1 cellular context compared by ENCODE assay signal in genomic region chr6:138176652-138177232, GRCh38.
TF ChIP-seq lines count a peak whose summit lies in the region.

No MANE protein-coding gene starts in this region.

TF ChIP-seq in HEK293, 187 proteins besides CTCF, POLR2A, EP300 and RAD21 (continued from another document and continues in another):
- TF ChIP-seq TSHZ1 (tag by site-specific recombination; IDR thresholded peaks at IDR 0.05; ENCODE audit: borderline replicate concordance), result no peak
- peak; percentile 70; the same call in 1 of the 2 replicates for TF ChIP-seq ZNF138 (tag by site-specific recombination; IDR thresholded peaks at IDR 0.05; ENCODE audit: borderline replicate concordance)
- no peak for TF ChIP-seq KLF9 (tag by site-specific recombination; IDR thresholded peaks at IDR 0.05; ENCODE audit: low read depth)
- TF ChIP-seq ZNF140 (tag by site-specific recombination; IDR thresholded peaks at IDR 0.05), result peak; percentile 95
- no peak for TF ChIP-seq ZNF747 (tag by site-specific recombination; IDR thresholded peaks at IDR 0.05)
- TF ChIP-seq ZNF175 (tag by site-specific recombination; IDR thresholded peaks at IDR 0.05), result no peak
- no peak for TF ChIP-seq FEZF1 (tag by site-specific recombination; IDR thresholded peaks at IDR 0.05)
- no peak for TF ChIP-seq PRDM10 (tag by site-specific recombination; IDR thresholded peaks at IDR 0.05)
- peak; percentile 54; the same call in 1 of the 2 replicates for TF ChIP-seq GLI2 (tag by site-specific recombination; IDR thresholded peaks at IDR 0.05; ENCODE audit: borderline replicate concordance, low read depth)
- TF ChIP-seq HOXC10 (CRISPR knock-in tag; IDR thresholded peaks at IDR 0.05), result no peak
- no peak for TF ChIP-seq ZNF707 (tag by site-specific recombination; IDR thresholded peaks at IDR 0.05)
- TF ChIP-seq MEIS1 (CRISPR knock-in tag; IDR thresholded peaks at IDR 0.05; ENCODE audit: borderline replicate concordance), result no peak
- no peak for TF ChIP-seq ZNF350 (tag by site-specific recombination; IDR thresholded peaks at IDR 0.05)
- peak; percentile 53; the same call in 1 of the 2 replicates for TF ChIP-seq ZNF549 (tag by site-specific recombination; IDR thresholded peaks at IDR 0.05)
- no peak for TF ChIP-seq ZBTB48 (tag by site-specific recombination; IDR thresholded peaks at IDR 0.05)
- no peak for TF ChIP-seq ZSCAN23 (tag by site-specific recombination; IDR thresholded peaks at IDR 0.05)
- no peak for TF ChIP-seq ZNF670 (tag by site-specific recombination; IDR thresholded peaks at IDR 0.05; ENCODE audit: low read depth)
- no peak for TF ChIP-seq SP7 (tag by site-specific recombination; IDR thresholded peaks at IDR 0.05)
- no peak for TF ChIP-seq YY2 (tag by site-specific recombination; IDR thresholded peaks at IDR 0.05)
- no peak for TF ChIP-seq ZNF791 (tag by site-specific recombination; IDR thresholded peaks at IDR 0.05)
- TF ChIP-seq YY1 (tag by site-specific recombination; IDR thresholded peaks at IDR 0.05), result no peak
- TF ChIP-seq PATZ1 (tag by site-specific recombination; IDR thresholded peaks at IDR 0.05), result no peak
- no peak for TF ChIP-seq ZFHX2 (tag by site-specific recombination; conservative IDR thresholded peaks at IDR 0.05)
- TF ChIP-seq ZNF394 (tag by site-specific recombination; IDR thresholded peaks at IDR 0.05; ENCODE audit: borderline replicate concordance), result peak; percentile 96
- TF ChIP-seq ZNF571 (tag by site-specific recombination; IDR thresholded peaks at IDR 0.05), result no peak
- TF ChIP-seq ZNF645 (tag by site-specific recombination; IDR thresholded peaks at IDR 0.05), result no peak
- no peak for TF ChIP-seq ZNF48 (tag by site-specific recombination; IDR thresholded peaks at IDR 0.05)
- no peak for TF ChIP-seq ZSCAN16 (tag by site-specific recombination; IDR thresholded peaks at IDR 0.05)
- no peak for TF ChIP-seq ZNF561 (tag by site-specific recombination; IDR thresholded peaks at IDR 0.05; ENCODE audit: borderline replicate concordance)
- no peak for TF ChIP-seq HOXA7 (CRISPR knock-in tag; IDR thresholded peaks at IDR 0.05; ENCODE audit: borderline replicate concordance)
- no peak for TF ChIP-seq SALL2 (tag by site-specific recombination; IDR thresholded peaks at IDR 0.05; ENCODE audit: borderline replicate concordance)
- TF ChIP-seq ZNF10 (tag by site-specific recombination; IDR thresholded peaks at IDR 0.05), result no peak
- no peak for TF ChIP-seq ZNF830 (tag by site-specific recombination; IDR thresholded peaks at IDR 0.05; ENCODE audit: low read depth)
- no peak for TF ChIP-seq ZNF391 (tag by site-specific recombination; IDR thresholded peaks at IDR 0.05; ENCODE audit: borderline replicate concordance, low read depth)
- TF ChIP-seq ZNF341 (tag by site-specific recombination; IDR thresholded peaks at IDR 0.05; ENCODE audit: low read depth), result peak; percentile 26; the same call in 1 of the 2 replicates
- TF ChIP-seq PRDM4 (tag by site-specific recombination; IDR thresholded peaks at IDR 0.05), result no peak
- no peak for TF ChIP-seq ZNF624 (tag by site-specific recombination; IDR thresholded peaks at IDR 0.05)
- TF ChIP-seq REST (tag by site-specific recombination; IDR thresholded peaks at IDR 0.05), result peak; percentile 80
- no peak for TF ChIP-seq ZNF513 (tag by site-specific recombination; IDR thresholded peaks at IDR 0.05)
- TF ChIP-seq ZNF704 (tag by site-specific recombination; IDR thresholded peaks at IDR 0.05), result 0 out of 2 replicates have a peak, but pooled peaks have one; percentile 24
- TF ChIP-seq ZNF514 (tag by site-specific recombination; IDR thresholded peaks at IDR 0.05), result no peak
- no peak for TF ChIP-seq ZSCAN4 (tag by site-specific recombination; IDR thresholded peaks at IDR 0.05)
- no peak for TF ChIP-seq ZNF521 (tag by site-specific recombination; IDR thresholded peaks at IDR 0.05)
